11 cellular contexts compared by ENCODE assay signal in genomic region chrX:47628980-47629379, GRCh38. TPM values are rescaled to one million over a fixed set of nuclear protein-coding genes. Genes with fewer than 3 reads are reported as not detected.
A peak's percentile ranks its signal among the peaks of the same experiment; 100 is the strongest.
DNase-seq lines count a peak whose midpoint lies in the region; ATAC-seq and TF ChIP-seq lines count a peak whose summit lies in the region.
"Had no signal": no experiment of that assay in that cellular context is flagged by ENCODE, and none has a peak within 500 bp of the region (broad histone marks: within the 10 kb centered on the region; RNA-seq: fewer than 3 reads in every experiment).

No MANE protein-coding gene starts in this region.

- no peaks in the 10 kb centered on the region for H3K27me3 ChIP-seq in sigmoid colon

- peaks cover 25% of the 10 kb centered on the region for H3K4me1 Mint-ChIP-seq in activated naive CD4-positive, alpha-beta T cell treated with anti-CD3 and anti-CD28 coated beads for 36 hours (ENCODE audit: low read depth)
- peaks cover 21% of the 10 kb centered on the region for H3K4me1 Mint-ChIP-seq in activated naive CD8-positive, alpha-beta T cell treated with anti-CD3 and anti-CD28 coated beads, Interleukin-2, amount 50 U/mL, for 24 hours
- H3K4me1 Mint-ChIP-seq in stimulated activated memory B cell treated with anti-CD40 and anti-IgM and Interleukin-4, amounts not matched to agents 10 μg/mL and 1 μg/mL and 100 μg/mL, for 72 hours: peaks cover 36% of the 10 kb centered on the region

- H3K27ac ChIP-seq in sigmoid colon: no peak overlapping the region
- H3K27ac ChIP-seq: epithelial cell of prostate had no signal

- no peaks in the 10 kb centered on the region for H3K36me3 ChIP-seq in sigmoid colon

- no peak overlapping the region for H3K4me3 ChIP-seq in sigmoid colon

- no peak for TF ChIP-seq EP300 in sigmoid colon (IDR thresholded peaks at IDR 0.05)

- intact Hi-C loops in activated naive CD4-positive, alpha-beta T cell treated with anti-CD3 and anti-CD28 coated beads for 36 hours (cut with micrococcal nuclease): loop anchor here (1.0 to 2.0 kb wide), 2 partner anchors 9 to 68 kb away; partner anchors contain the start of gene ARAF
- intact Hi-C loops in sigmoid colon (cut with DNase I): no loop called here
- intact Hi-C loops in posterior vena cava (cut with DNase I): no loop called here

- CTCF ChIA-PET in activated naive CD4-positive, alpha-beta T cell treated with anti-CD3 and anti-CD28 coated beads for 36 hours (lab: Charles Lee): interaction anchor here (0.6 to 1.3 kb wide), 2 partner anchors 67 to 111 kb away, joined by 3 read pairs; no protein-coding TSS in a partner anchor

- H3K27ac Mint-ChIP-seq in activated naive CD4-positive, alpha-beta T cell treated with anti-CD3 and anti-CD28 coated beads for 36 hours: peak overlapping the region; percentile 89
- H3K27ac Mint-ChIP-seq in activated naive CD8-positive, alpha-beta T cell treated with anti-CD3 and anti-CD28 coated beads, Interleukin-2, amount 50 U/mL, for 24 hours: peak overlapping the region; percentile 68
- H3K27ac Mint-ChIP-seq in stimulated activated memory B cell treated with anti-CD40 and anti-IgM and Interleukin-4, amounts not matched to agents 10 μg/mL and 1 μg/mL and 100 μg/mL, for 72 hours: peak overlapping the region; percentile 16

- no peak for TF ChIP-seq CTCF in sigmoid colon (IDR thresholded peaks at IDR 0.05)

- no peaks in the 10 kb centered on the region for H3K9me3 Mint-ChIP-seq in activated naive CD4-positive, alpha-beta T cell treated with anti-CD3 and anti-CD28 coated beads for 36 hours
- no peaks in the 10 kb centered on the region for H3K9me3 Mint-ChIP-seq in activated naive CD8-positive, alpha-beta T cell treated with anti-CD3 and anti-CD28 coated beads, Interleukin-2, amount 50 U/mL, for 24 hours
- no peaks in the 10 kb centered on the region for H3K9me3 Mint-ChIP-seq in stimulated activated memory B cell treated with anti-CD40 and anti-IgM and Interleukin-4, amounts not matched to agents 10 μg/mL and 1 μg/mL and 100 μg/mL, for 72 hours

- ATAC-seq in activated naive CD8-positive, alpha-beta T cell treated with anti-CD3 and anti-CD28 coated beads, Interleukin-2, amount 50 U/mL, for 24 hours: peak; percentile 25
- ATAC-seq in stimulated activated memory B cell treated with anti-CD40 and anti-IgM and Interleukin-4, amounts not matched to agents 10 μg/mL and 1 μg/mL and 100 μg/mL, for 72 hours: peak; percentile 58
- ATAC-seq in GM19035 (IDR thresholded peaks at IDR 0.05; ENCODE audit: unreplicated experiment): no peak

- H3K9me3 ChIP-seq in sigmoid colon: no peaks in the 10 kb centered on the region

- no peak for TF ChIP-seq POLR2A in sigmoid colon (IDR thresholded peaks at IDR 0.05)

- peak overlapping the region; percentile 67 for H3K4me3 Mint-ChIP-seq in activated naive CD4-positive, alpha-beta T cell treated with anti-CD3 and anti-CD28 coated beads for 36 hours
- peak overlapping the region; percentile 46 for H3K4me3 Mint-ChIP-seq in activated naive CD8-positive, alpha-beta T cell treated with anti-CD3 and anti-CD28 coated beads, Interleukin-2, amount 50 U/mL, for 24 hours
- no peak overlapping the region for H3K4me3 Mint-ChIP-seq in stimulated activated memory B cell treated with anti-CD40 and anti-IgM and Interleukin-4, amounts not matched to agents 10 μg/mL and 1 μg/mL and 100 μg/mL, for 72 hours

- H3K36me3 Mint-ChIP-seq in activated naive CD4-positive, alpha-beta T cell treated with anti-CD3 and anti-CD28 coated beads for 36 hours (ENCODE audit: low read depth): no peaks in the 10 kb centered on the region
- no peaks in the 10 kb centered on the region for H3K36me3 Mint-ChIP-seq in activated naive CD8-positive, alpha-beta T cell treated with anti-CD3 and anti-CD28 coated beads, Interleukin-2, amount 50 U/mL, for 24 hours (ENCODE audit: low read depth)
- H3K36me3 Mint-ChIP-seq in stimulated activated memory B cell treated with anti-CD40 and anti-IgM and Interleukin-4, amounts not matched to agents 10 μg/mL and 1 μg/mL and 100 μg/mL, for 72 hours: peaks cover 25% of the 10 kb centered on the region

- 89 to 94% methylated on average over 1 of the region's 1 CpG for WGBS in sigmoid colon, 2 donors

- no peaks in the 10 kb centered on the region for H3K27me3 Mint-ChIP-seq in activated naive CD4-positive, alpha-beta T cell treated with anti-CD3 and anti-CD28 coated beads for 36 hours (ENCODE audit: low read depth)
- no peaks in the 10 kb centered on the region for H3K27me3 Mint-ChIP-seq in activated naive CD8-positive, alpha-beta T cell treated with anti-CD3 and anti-CD28 coated beads, Interleukin-2, amount 50 U/mL, for 24 hours
- peaks cover 13% of the 10 kb centered on the region for H3K27me3 Mint-ChIP-seq in stimulated activated memory B cell treated with anti-CD40 and anti-IgM and Interleukin-4, amounts not matched to agents 10 μg/mL and 1 μg/mL and 100 μg/mL, for 72 hours

- peak; percentile 41 for DNase-seq in activated naive CD4-positive, alpha-beta T cell treated with anti-CD3 and anti-CD28 coated beads for 36 hours
- DNase-seq in activated naive CD4-positive, alpha-beta T cell treated with anti-CD3 and anti-CD28 coated beads, Interleukin-2, amount 50 U/mL, for 16 hours: no peak
- DNase-seq in HT-29 (ENCODE audit: low spot score) (peak; percentile 24), sigmoid colon (no peak), posterior vena cava (ENCODE audit: low spot score) (no peak)
- no peak for DNase-seq in activated naive CD8-positive, alpha-beta T cell treated with anti-CD3 and anti-CD28 coated beads, Interleukin-2, amount 50 U/mL, for 24 hours
- DNase-seq: kidney had no signal

- no peaks in the 10 kb centered on the region for H3K4me1 ChIP-seq in sigmoid colon

RNA-seq across cellular contexts. Expression of gene CFP, which starts 0.8 kb away (rescaled TPM):
- total RNA-seq in activated naive CD4-positive, alpha-beta T cell treated with anti-CD3 and anti-CD28 coated beads for 36 hours: 1 to 10 TPM; 5.1 to 6.8 TPM
- 0.21 and 0.56 TPM in 2 replicates for total RNA-seq in HT-29 (2014; rRNA removed; shearing (Covaris generic))
- 10 to 100 TPM in 3 of 4 donors, 1 to 10 TPM in 1; 6.1 to 14.3 (median 10.9) TPM for total RNA-seq in sigmoid colon
- polyA plus RNA-seq in sigmoid colon: 1 to 10 TPM; 3.0 to 7.0 (median 4.4) TPM
- 1 to 10 TPM; 3.2 to 10.0 TPM for total RNA-seq in posterior vena cava

RNA-seq across cellular contexts. Expression of gene SYN1, which starts 9.3 kb away (rescaled TPM):
- under 1 TPM; 0.12 to 0.36 TPM for total RNA-seq in activated naive CD4-positive, alpha-beta T cell treated with anti-CD3 and anti-CD28 coated beads for 36 hours
- not detected in 2 replicates for total RNA-seq in HT-29 (2014; rRNA removed; shearing (Covaris generic))
- total RNA-seq in sigmoid colon: 1 to 10 TPM in 2 of 4 donors, under 1 TPM in 2; 0.16 to 1.4 (median 1.0) TPM
- polyA plus RNA-seq in sigmoid colon: 1 to 10 TPM in 1 of 3 donors, under 1 TPM in 1, not detected in 1; 0.46 to 1.6 TPM
- total RNA-seq in posterior vena cava: 1 to 10 TPM; 1.2 to 2.3 TPM
- total RNA-seq: pulmonary artery endothelial cell had no signal

RNA-seq across cellular contexts. Expression of gene ELK1, which starts 21.4 kb away (rescaled TPM):
- 10 to 100 TPM; 58.1 to 58.8 TPM for total RNA-seq in activated naive CD4-positive, alpha-beta T cell treated with anti-CD3 and anti-CD28 coated beads for 36 hours
- total RNA-seq in HT-29 (2014; rRNA removed; shearing (Covaris generic)): 53.4 and 55.5 TPM in 2 replicates
- total RNA-seq in sigmoid colon: 10 to 100 TPM; 12.1 to 18.8 (median 16.8) TPM
- polyA plus RNA-seq in sigmoid colon: 10 to 100 TPM; 16.4 to 22.3 (median 21.6) TPM
- total RNA-seq in posterior vena cava: 10 to 100 TPM; 25.6 to 30.7 TPM

RNA-seq across cellular contexts. Expression of gene UXT, which starts 30.0 kb away (rescaled TPM):
- total RNA-seq in activated naive CD4-positive, alpha-beta T cell treated with anti-CD3 and anti-CD28 coated beads for 36 hours: 100 to 1,000 TPM; 192 to 198 TPM
- 164 and 167 TPM in 2 replicates for total RNA-seq in HT-29 (2014; rRNA removed; shearing (Covaris generic))
- total RNA-seq in sigmoid colon: 100 to 1,000 TPM; 102 to 159 (median 143) TPM
- polyA plus RNA-seq in sigmoid colon: 100 to 1,000 TPM; 175 to 334 (median 238) TPM
- 10 to 100 TPM; 70.1 to 75.6 TPM for total RNA-seq in posterior vena cava

RNA-seq across cellular contexts. Expression of gene TIMP1, which starts 46.7 kb away (rescaled TPM):
- 1 to 10 TPM; 6.7 to 9.4 TPM for total RNA-seq in activated naive CD4-positive, alpha-beta T cell treated with anti-CD3 and anti-CD28 coated beads for 36 hours
- total RNA-seq in HT-29 (2014; rRNA removed; shearing (Covaris generic)): 116 and 127 TPM in 2 replicates
- 100 to 1,000 TPM; 105 to 158 (median 115) TPM for total RNA-seq in sigmoid colon
- 100 to 1,000 TPM in 1 of 3 donors, 10 to 100 TPM in 2; 40.2 to 164 (median 60.1) TPM for polyA plus RNA-seq in sigmoid colon
- total RNA-seq in posterior vena cava: 1,000 to 10,000 TPM; 1,076 to 2,214 TPM

Comparison
In these comparisons a context has a peak if more than half of its experiments do, and no peak if none do; other contexts are left out.
1. DNase-seq: peak in activated naive CD4-positive, alpha-beta T cell treated with anti-CD3 and anti-CD28 coated beads for 36 hours (single experiment) and HT-29 (single experiment); none in activated naive CD4-positive, alpha-beta T cell treated with anti-CD3 and anti-CD28 coated beads, Interleukin-2, amount 50 U/mL, for 16 hours (single experiment), activated naive CD8-positive, alpha-beta T cell treated with anti-CD3 and anti-CD28 coated beads, Interleukin-2, amount 50 U/mL, for 24 hours (single experiment), sigmoid colon (single experiment) and posterior vena cava (single experiment).
2. H3K27ac Mint-ChIP-seq: peak in every context shown above with its lines; median percentile 89 in activated naive CD4-positive, alpha-beta T cell treated with anti-CD3 and anti-CD28 coated beads for 36 hours; 68 in activated naive CD8-positive, alpha-beta T cell treated with anti-CD3 and anti-CD28 coated beads, Interleukin-2, amount 50 U/mL, for 24 hours; 16 in stimulated activated memory B cell treated with anti-CD40 and anti-IgM and Interleukin-4, amounts not matched to agents 10 μg/mL and 1 μg/mL and 100 μg/mL, for 72 hours.